ENCODE assay signal across 29 cellular contexts in genomic region chr6:7131390-7131789, GRCh38. TPM values are rescaled to one million over a fixed set of nuclear protein-coding genes. Genes with fewer than 3 reads are reported as not detected.
DNase-seq lines count a peak whose midpoint lies in the region; ATAC-seq and TF ChIP-seq lines count a peak whose summit lies in the region.
"Had no signal": no experiment of that assay in that cellular context is flagged by ENCODE, and none has a peak within 500 bp of the region (broad histone marks: within the 10 kb centered on the region; RNA-seq: fewer than 3 reads in every experiment).

No MANE protein-coding gene starts in this region.

- no peaks in the 10 kb centered on the region for H3K27me3 Mint-ChIP-seq in MCF 10A (ENCODE audit: insufficient read depth, unreplicated experiment)
- H3K27me3 Mint-ChIP-seq: activated B cell treated with CpG ODN at 0.5 μM for 24 hours, type B pancreatic cell had no signal

- H3K4me1 ChIP-seq in breast epithelium (no peaks in the 10 kb centered on the region), right lobe of liver (peaks cover 0 to 72% (median 15%) of the 10 kb centered on the region in 4 donors), subcutaneous abdominal adipose tissue (ENCODE audit: control insufficient read depth in 5 of 5, insufficient read depth in 5 of 5, low read length in 5 of 5) (peaks cover 5 to 44% (median 29%) of the 10 kb centered on the region in 5 donors)

- H3K9me3 ChIP-seq in breast epithelium = no peaks in the 10 kb centered on the region
- no peaks in the 10 kb centered on the region for H3K9me3 ChIP-seq in WERI-Rb-1 (ENCODE audit: severe bottlenecking)
- H3K9me3 ChIP-seq in right lobe of liver = no peaks in the 10 kb centered on the region
- H3K9me3 ChIP-seq in subcutaneous abdominal adipose tissue (ENCODE audit: control insufficient read depth in 5 of 5, low read length in 5 of 5) = no peaks in the 10 kb centered on the region
- H3K9me3 ChIP-seq in MG63 = no peaks in the 10 kb centered on the region
- H3K9me3 ChIP-seq: A549, left lung had no signal

- intact Hi-C loops in MCF 10A (cut with micrococcal nuclease) = no loop called here
- intact Hi-C loops in breast epithelium (cut with DNase I; ENCODE audit: low total_unique reads) = no loop called here
- intact Hi-C loops in right lobe of liver (cut with DNase I) = no loop called here

- DNase-seq in MCF 10A (ENCODE audit: unreplicated experiment) = no peak
- DNase-seq in breast epithelium (ENCODE audit: low spot score in 2 of 2) = no peak
- peak; percentile 21 for DNase-seq in WERI-Rb-1
- no peak for DNase-seq in right lobe of liver
- DNase-seq in MG63 = no peak
- DNase-seq: activated B cell treated with CpG ODN at 0.5 μM for 24 hours; activated CD4-positive, alpha-beta T cell treated with anti-CD3 and anti-CD28 coated beads, Interleukin-2, amount 50 U/mL, for 48 hours; activated CD8-positive, alpha-beta memory T cell treated with anti-CD3 and anti-CD28 coated beads, Interleukin-2, amount 50 U/mL, for 4 hours; cerebellar nuclear complex; DMS153; GOT3; HFFc6; natural killer cell; NCI-H1417; NCI-H2081; NCI-H2227 treated with DMSO at 0.1 percent for 48 hours; NCI-H526 treated with DMSO at 0.1 percent for 48 hours; retina; RPMI8226; stimulated activated CD4-positive, alpha-beta T cell treated with anti-CD3 and anti-CD28 coated beads, Interleukin-1b, Interleukin-23, amount 100 ng/mL, for 48 hours; T1000 had no signal

- H3K27ac Mint-ChIP-seq in MCF 10A (ENCODE audit: low read depth, unreplicated experiment) = peak overlapping the region; percentile 23
- H3K27ac Mint-ChIP-seq: activated B cell treated with CpG ODN at 0.5 μM for 24 hours; activated T-helper 2 cell treated with anti-CD3 and anti-CD28 coated beads, Interferon-gamma antibody, Interleukin-2, Interleukin-4, amounts not matched to agents 10 μg/mL and 5 μg/mL and 100 μg/mL, durations not matched to agents 14 hours and 24 hours and 36 hours; HFFc6; natural killer cell; type B pancreatic cell had no signal

- POLR2A ChIA-PET in MCF 10A (lab: Yijun Ruan, JAX) = interaction anchor here (0.9 to 1.8 kb wide), 3 partner anchors 14 to 431 kb away, joined by 3 to 7 read pairs (median 3); no protein-coding TSS in a partner anchor

- H3K27ac ChIP-seq in breast epithelium = peak overlapping the region in 1 of 2 donors; percentile 19
- H3K27ac ChIP-seq in WERI-Rb-1 = no peak overlapping the region
- peak overlapping the region in 2 of 3 donors; percentile 91 to 96 for H3K27ac ChIP-seq in right lobe of liver
- H3K27ac ChIP-seq in subcutaneous abdominal adipose tissue (ENCODE audit: low read depth, low read length) = peak overlapping the region; percentile 94

- 70% methylated on average over 3 of the region's 3 CpGs for WGBS in right lobe of liver (ENCODE audit: insufficient coverage, low coverage, low lambda C conversion rate, missing lambda C conversion rate)

- BruUV-seq in MCF 10A (replicated peaks; lab: Mats Ljungman, UMichigan) = no TSS peak

- H3K4me3 ChIP-seq in breast epithelium (no peak overlapping the region), WERI-Rb-1 (ENCODE audit: low read depth, low read length) (no peak overlapping the region), right lobe of liver (no peak overlapping the region), subcutaneous abdominal adipose tissue (ENCODE audit: low read depth in 1 of 5, low read length in 5 of 5) (no peak overlapping the region), MG63 (no peak overlapping the region)
- H3K4me3 ChIP-seq: A549, left lung, smooth muscle cell had no signal

- TF ChIP-seq CTCF in MCF 10A (IDR thresholded peaks at IDR 0.05; ENCODE audit: unreplicated experiment) (no peak), breast epithelium (IDR thresholded peaks at IDR 0.05) (no peak), WERI-Rb-1 (IDR thresholded peaks at IDR 0.05; ENCODE audit: low read depth, low read length) (no peak), right lobe of liver (IDR thresholded peaks at IDR 0.05) (no peak)

- no peaks in the 10 kb centered on the region for H3K36me3 ChIP-seq in breast epithelium
- H3K36me3 ChIP-seq in WERI-Rb-1 = peaks cover 9% of the 10 kb centered on the region
- no peaks in the 10 kb centered on the region for H3K36me3 ChIP-seq in right lobe of liver
- peaks cover 0 to 8% (median 3%) of the 10 kb centered on the region in 5 donors for H3K36me3 ChIP-seq in subcutaneous abdominal adipose tissue (ENCODE audit: control insufficient read depth in 5 of 5, insufficient read depth in 5 of 5, low read length in 5 of 5)
- H3K36me3 ChIP-seq in MG63 = peaks cover 10% of the 10 kb centered on the region
- H3K36me3 ChIP-seq: left lung had no signal

- H3K4me3 Mint-ChIP-seq in MCF 10A (ENCODE audit: unreplicated experiment) = no peak overlapping the region
- H3K4me3 Mint-ChIP-seq: activated B cell treated with CpG ODN at 0.5 μM for 24 hours, HFFc6, natural killer cell, type B pancreatic cell had no signal

- peaks cover 15% of the 10 kb centered on the region for H3K36me3 Mint-ChIP-seq in MCF 10A (ENCODE audit: insufficient read depth, unreplicated experiment)
- H3K36me3 Mint-ChIP-seq: natural killer cell had no signal

- no peaks in the 10 kb centered on the region for H3K27me3 ChIP-seq in breast epithelium
- H3K27me3 ChIP-seq in WERI-Rb-1 (ENCODE audit: insufficient read depth, low read depth, severe bottlenecking) = no peaks in the 10 kb centered on the region
- no peaks in the 10 kb centered on the region for H3K27me3 ChIP-seq in right lobe of liver
- H3K27me3 ChIP-seq in subcutaneous abdominal adipose tissue (ENCODE audit: control insufficient read depth in 5 of 5, insufficient read depth in 4 of 5, low read length in 5 of 5) = no peaks in the 10 kb centered on the region
- H3K27me3 ChIP-seq in MG63 = no peaks in the 10 kb centered on the region
- H3K27me3 ChIP-seq: left lung had no signal

- no peaks in the 10 kb centered on the region for H3K9me3 Mint-ChIP-seq in MCF 10A (ENCODE audit: unreplicated experiment)
- H3K9me3 Mint-ChIP-seq: activated B cell treated with CpG ODN at 0.5 μM for 24 hours; activated T-helper 2 cell treated with anti-CD3 and anti-CD28 coated beads, Interferon-gamma antibody, Interleukin-2, Interleukin-4, amounts not matched to agents 10 μg/mL and 5 μg/mL and 100 μg/mL, durations not matched to agents 14 hours and 24 hours and 36 hours; HFFc6; natural killer cell; type B pancreatic cell had no signal

- TF ChIP-seq POLR2A in breast epithelium (IDR thresholded peaks at IDR 0.05) = no peak
- no peak for TF ChIP-seq POLR2A in right lobe of liver (IDR thresholded peaks at IDR 0.05)

- CTCF ChIA-PET in MCF 10A (lab: Yijun Ruan, JAX) = interaction anchor here (0.7 to 1.2 kb wide), 3 partner anchors 12 to 454 kb away, joined by 3 read pairs; no protein-coding TSS in a partner anchor

- ATAC-seq in right lobe of liver (no peak), GM19035 (IDR thresholded peaks at IDR 0.05; ENCODE audit: unreplicated experiment) (no peak)
- ATAC-seq in activated CD4-positive, CD25-positive, alpha-beta regulatory T cell treated with anti-CD3 and anti-CD28 coated beads, Interleukin-2, amount 50 U/mL, for 24 hours = no peak
- ATAC-seq: A549, left lung, natural killer cell had no signal

- peaks cover 37% of the 10 kb centered on the region for H3K4me1 Mint-ChIP-seq in MCF 10A (ENCODE audit: insufficient read depth, unreplicated experiment)

- H3K9ac ChIP-seq in subcutaneous abdominal adipose tissue (ENCODE audit: low read length in 5 of 5) = no peak overlapping the region

RNA-seq across cellular contexts. Expression of gene RREB1, which starts 23.6 kb away (rescaled TPM):
- total RNA-seq in MCF 10A (2022) (51.8 and 53.5 TPM in 2 replicates), breast epithelium (10 to 100 TPM; 36.0 to 39.8 (median 39.7) TPM), right lobe of liver (10 to 100 TPM; 28.7 to 46.3 (median 39.6) TPM)
- total RNA-seq in MG63 (2014; rRNA removed; shearing (Covaris generic); ENCODE audit: low replicate concordance) = 16.5 and 17.2 TPM in 2 replicates
